Comparison of ENCODE assay signal across 17 cellular contexts in the genomic region with DNA sequence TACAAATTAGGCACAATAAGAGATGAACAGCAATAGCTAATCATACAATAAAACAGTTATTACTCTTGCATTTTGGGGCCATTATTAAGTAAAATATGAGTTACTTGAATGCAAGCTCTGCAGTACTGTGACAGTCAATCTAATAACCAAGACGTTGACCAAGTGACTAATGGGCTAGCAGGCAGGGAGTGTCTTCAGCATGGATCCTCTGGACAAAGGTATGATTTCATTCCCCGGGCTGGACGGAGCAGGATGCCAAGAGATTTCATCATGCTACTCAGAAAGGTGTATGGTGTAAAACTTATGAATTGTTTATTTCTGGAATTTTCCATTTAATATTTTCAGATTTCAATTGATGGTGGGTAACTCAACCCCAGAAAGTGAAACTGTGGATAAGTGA.
DNase-seq lines count a peak whose midpoint lies in the region; ATAC-seq, FAIRE-seq and TF ChIP-seq lines count a peak whose summit lies in the region.
"Had no signal": no experiment of that assay in that cellular context is flagged by ENCODE, and none has a peak within 500 bp of the region (broad histone marks: within the 10 kb centered on the region; RNA-seq: fewer than 3 reads in every experiment).

No MANE protein-coding gene starts in this region.

- H3K27ac Mint-ChIP-seq in activated T-cell treated with anti-CD3 and anti-CD28 coated beads, Interleukin-2, amount 50 U/mL, for 72 hours, result peak overlapping the region; percentile 81
- H3K27ac Mint-ChIP-seq in activated B cell treated with CpG ODN at 0.5 μM for 24 hours, result peak overlapping the region; percentile 74
- peak overlapping the region; percentile 74 for H3K27ac Mint-ChIP-seq in stimulated activated memory B cell treated with anti-CD40 and anti-IgM and Interleukin-4, amounts not matched to agents 10 μg/mL and 1 μg/mL and 100 μg/mL, for 72 hours

- no peaks in the 10 kb centered on the region for H3K27me3 Mint-ChIP-seq in activated T-cell treated with anti-CD3 and anti-CD28 coated beads, Interleukin-2, amount 50 U/mL, for 72 hours (ENCODE audit: low read depth)
- no peaks in the 10 kb centered on the region for H3K27me3 Mint-ChIP-seq in activated B cell treated with CpG ODN at 0.5 μM for 24 hours
- no peaks in the 10 kb centered on the region for H3K27me3 Mint-ChIP-seq in stimulated activated memory B cell treated with anti-CD40 and anti-IgM and Interleukin-4, amounts not matched to agents 10 μg/mL and 1 μg/mL and 100 μg/mL, for 72 hours

- ATAC-seq in activated T-cell treated with anti-CD3 and anti-CD28 coated beads, Interleukin-2, amount 50 U/mL, for 72 hours (replicated peaks in 1 of 2), result no peak
- no peak for ATAC-seq in activated B cell treated with CpG ODN at 0.5 μM for 24 hours (ENCODE audit: low read depth)
- no peak for ATAC-seq in stimulated activated memory B cell treated with anti-CD40 and anti-IgM and Interleukin-4, amounts not matched to agents 10 μg/mL and 1 μg/mL and 100 μg/mL, for 72 hours
- ATAC-seq: GM12878, Panc1, sciatic nerve had no signal

- no peak for FAIRE-seq in GM12891 (lab: Jason Lieb, UNC)
- FAIRE-seq: GM12878 had no signal

- TF ChIP-seq CTCF in activated B cell treated with CpG ODN at 0.5 μM for 24 hours (IDR thresholded peaks at IDR 0.05), result no peak

- CTCF ChIA-PET in activated B cell treated with CpG ODN at 0.5 μM for 24 hours (lab: Charles Lee), result interaction anchor here (2.5 to 12.6 kb wide), 2 partner anchors 8 to 133 kb away, joined by 8 to 123 read pairs; no protein-coding TSS in a partner anchor

- intact Hi-C loops in activated B cell treated with CpG ODN at 0.5 μM for 24 hours (cut with micrococcal nuclease), result no loop called here

- no peak overlapping the region for H3K4me3 Mint-ChIP-seq in activated T-cell treated with anti-CD3 and anti-CD28 coated beads, Interleukin-2, amount 50 U/mL, for 72 hours
- no peak overlapping the region for H3K4me3 Mint-ChIP-seq in activated B cell treated with CpG ODN at 0.5 μM for 24 hours
- no peak overlapping the region for H3K4me3 Mint-ChIP-seq in stimulated activated memory B cell treated with anti-CD40 and anti-IgM and Interleukin-4, amounts not matched to agents 10 μg/mL and 1 μg/mL and 100 μg/mL, for 72 hours
- H3K4me3 Mint-ChIP-seq: H9 had no signal

- POLR2A ChIA-PET in activated B cell treated with CpG ODN at 0.5 μM for 24 hours (lab: Charles Lee), result interaction anchor here (1.4 to 1.7 kb wide), 3 partner anchors 9 to 87 kb away, joined by 5 to 7 read pairs (median 6); a partner anchor contains a TSS

- DNase-seq in activated T-cell treated with anti-CD3 and anti-CD28 coated beads, Interleukin-2, amount 50 U/mL, for 72 hours, result no peak
- no peak for DNase-seq in activated T-cell treated with anti-CD3 and anti-CD28 coated beads for 4 hours
- DNase-seq in activated B cell treated with CpG ODN at 0.5 μM for 24 hours, result no peak
- peak; percentile 13 for DNase-seq in glomerular visceral epithelial cell (ENCODE audit: extremely low spot score)
- no peak for DNase-seq in activated CD4-positive, CD25-positive, alpha-beta regulatory T cell treated with anti-CD3 and anti-CD28 coated beads, Interleukin-2, amount 50 U/mL, for 72 hours
- DNase-seq in AG08395 (ENCODE audit: low spot score), result no peak
- no peak for DNase-seq in GM12891 (ENCODE audit: insufficient read length, low spot score)
- DNase-seq: activated naive CD4-positive, alpha-beta T cell; H9; NCI-H1930; NCI-H510A treated with DMSO at 0.1 percent for 48 hours; stimulated activated CD4-positive, alpha-beta T cell treated with anti-CD3 and anti-CD28 coated beads, Interleukin-2, amount 100 ng/mL, for 48 hours; thyroid gland had no signal

- no peak for TF ChIP-seq POLR2A in GM12891 (IDR thresholded peaks at IDR 0.05; ENCODE audit: low read depth, low read length)

- no peaks in the 10 kb centered on the region for H3K9me3 Mint-ChIP-seq in activated T-cell treated with anti-CD3 and anti-CD28 coated beads, Interleukin-2, amount 50 U/mL, for 72 hours
- no peaks in the 10 kb centered on the region for H3K9me3 Mint-ChIP-seq in activated B cell treated with CpG ODN at 0.5 μM for 24 hours
- no peaks in the 10 kb centered on the region for H3K9me3 Mint-ChIP-seq in stimulated activated memory B cell treated with anti-CD40 and anti-IgM and Interleukin-4, amounts not matched to agents 10 μg/mL and 1 μg/mL and 100 μg/mL, for 72 hours
- H3K9me3 Mint-ChIP-seq: H9 had no signal

- H3K4me1 Mint-ChIP-seq in activated T-cell treated with anti-CD3 and anti-CD28 coated beads, Interleukin-2, amount 50 U/mL, for 72 hours (ENCODE audit: low read depth), result peaks cover 55% of the 10 kb centered on the region
- peaks cover 87% of the 10 kb centered on the region for H3K4me1 Mint-ChIP-seq in activated B cell treated with CpG ODN at 0.5 μM for 24 hours
- H3K4me1 Mint-ChIP-seq in stimulated activated memory B cell treated with anti-CD40 and anti-IgM and Interleukin-4, amounts not matched to agents 10 μg/mL and 1 μg/mL and 100 μg/mL, for 72 hours, result peaks cover 70% of the 10 kb centered on the region
- H3K4me1 Mint-ChIP-seq: H9 had no signal

- H3K36me3 Mint-ChIP-seq in activated T-cell treated with anti-CD3 and anti-CD28 coated beads, Interleukin-2, amount 50 U/mL, for 72 hours (ENCODE audit: insufficient read depth in 2 of 2), result peaks cover 0 to 6% of the 10 kb centered on the region in 2 donors
- H3K36me3 Mint-ChIP-seq in activated B cell treated with CpG ODN at 0.5 μM for 24 hours (ENCODE audit: low read depth), result peaks cover 59% of the 10 kb centered on the region
- H3K36me3 Mint-ChIP-seq in stimulated activated memory B cell treated with anti-CD40 and anti-IgM and Interleukin-4, amounts not matched to agents 10 μg/mL and 1 μg/mL and 100 μg/mL, for 72 hours, result peaks cover 33% of the 10 kb centered on the region

TF ChIP-seq in GM12891, 5 proteins besides CTCF, POLR2A, EP300 and RAD21:
- no peak for TF ChIP-seq PAX5 (IDR thresholded peaks at IDR 0.05; ENCODE audit: insufficient read depth, low read length, severe bottlenecking)
- TF ChIP-seq TAF1 (IDR thresholded peaks at IDR 0.05; ENCODE audit: low read depth, low read length), result no peak
- no peak for TF ChIP-seq SPI1 (IDR thresholded peaks at IDR 0.05; ENCODE audit: low read depth, low read length)
- no peak for TF ChIP-seq POU2F2 (IDR thresholded peaks at IDR 0.05; ENCODE audit: low read depth, low read length)
- no peak for TF ChIP-seq POLR2AphosphoS5 (IDR thresholded peaks at IDR 0.05; ENCODE audit: low read depth, low read length)
